Comparison of ENCODE assay signal across 1 cellular context in genomic region chr3:89340431-89340830, GRCh38.
TF ChIP-seq lines count a peak whose summit lies in the region.

No MANE protein-coding gene starts in this region.

TF ChIP-seq in SK-N-SH, 30 proteins besides CTCF, POLR2A, EP300 and RAD21 (continued from another document):
- TF ChIP-seq REST (IDR thresholded peaks at IDR 0.05; ENCODE audit: low read depth, low read length) = no peak
- TF ChIP-seq MXI1 (IDR thresholded peaks at IDR 0.05; ENCODE audit: low read depth, low read length) = no peak
- TF ChIP-seq, protein P1, sequence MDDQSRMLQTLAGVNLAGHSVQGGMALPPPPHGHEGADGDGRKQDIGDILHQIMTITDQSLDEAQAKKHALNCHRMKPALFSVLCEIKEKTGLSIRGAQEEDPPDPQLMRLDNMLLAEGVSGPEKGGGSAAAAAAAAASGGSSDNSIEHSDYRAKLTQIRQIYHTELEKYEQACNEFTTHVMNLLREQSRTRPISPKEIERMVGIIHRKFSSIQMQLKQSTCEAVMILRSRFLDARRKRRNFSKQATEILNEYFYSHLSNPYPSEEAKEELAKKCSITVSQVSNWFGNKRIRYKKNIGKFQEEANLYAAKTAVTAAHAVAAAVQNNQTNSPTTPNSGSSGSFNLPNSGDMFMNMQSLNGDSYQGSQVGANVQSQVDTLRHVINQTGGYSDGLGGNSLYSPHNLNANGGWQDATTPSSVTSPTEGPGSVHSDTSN (IDR thresholded peaks at IDR 0.05) = no peak
- TF ChIP-seq NFIC (IDR thresholded peaks at IDR 0.05; ENCODE audit: borderline replicate concordance) = no peak
